1 cellular context compared by ENCODE assay signal in the genomic region with DNA sequence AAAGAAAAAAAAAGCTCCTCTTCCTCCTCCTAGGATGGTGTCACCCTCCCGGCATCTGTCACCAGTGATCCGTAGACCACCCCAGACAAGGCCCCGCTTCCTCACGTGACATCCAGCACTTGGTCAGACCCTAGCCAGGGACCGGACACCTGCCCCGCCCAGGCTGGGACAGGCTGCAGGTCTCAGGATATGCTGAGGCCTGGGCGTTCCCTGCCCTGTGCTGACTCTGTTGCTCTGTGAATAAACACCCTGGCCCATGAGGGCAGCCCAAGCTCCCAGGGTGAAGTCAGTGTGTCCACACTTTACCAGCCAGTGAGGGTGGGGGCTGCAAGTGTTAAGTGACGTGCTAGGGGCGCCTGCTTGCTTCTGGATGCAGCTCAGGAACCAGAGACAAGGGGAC.
TF ChIP-seq lines count a peak whose summit lies in the region.

No MANE protein-coding gene starts in this region.

TF ChIP-seq in GM12878, 131 proteins besides CTCF, POLR2A, EP300 and RAD21:
- TF ChIP-seq BMI1 (IDR thresholded peaks at IDR 0.05; ENCODE audit: borderline replicate concordance) (no peak), ESRRA (IDR thresholded peaks at IDR 0.05; ENCODE audit: low read length) (no peak), RFX5 (IDR thresholded peaks at IDR 0.05; ENCODE audit: low read depth, low read length) (no peak), ETV6 (conservative IDR thresholded peaks at IDR 0.05 in 1 of 2, IDR thresholded peaks at IDR 0.05 in 1 of 2; ENCODE audit: borderline replicate concordance in 1 of 2, low read depth in 1 of 2) (no peak), CREB1 (IDR thresholded peaks at IDR 0.05; ENCODE audit: low read depth) (no peak), SMC3 (IDR thresholded peaks at IDR 0.05; ENCODE audit: borderline replicate concordance, low read length) (no peak), STAT3 (IDR thresholded peaks at IDR 0.05; ENCODE audit: low read depth, low read length) (no peak)
- TF ChIP-seq, protein P1, sequence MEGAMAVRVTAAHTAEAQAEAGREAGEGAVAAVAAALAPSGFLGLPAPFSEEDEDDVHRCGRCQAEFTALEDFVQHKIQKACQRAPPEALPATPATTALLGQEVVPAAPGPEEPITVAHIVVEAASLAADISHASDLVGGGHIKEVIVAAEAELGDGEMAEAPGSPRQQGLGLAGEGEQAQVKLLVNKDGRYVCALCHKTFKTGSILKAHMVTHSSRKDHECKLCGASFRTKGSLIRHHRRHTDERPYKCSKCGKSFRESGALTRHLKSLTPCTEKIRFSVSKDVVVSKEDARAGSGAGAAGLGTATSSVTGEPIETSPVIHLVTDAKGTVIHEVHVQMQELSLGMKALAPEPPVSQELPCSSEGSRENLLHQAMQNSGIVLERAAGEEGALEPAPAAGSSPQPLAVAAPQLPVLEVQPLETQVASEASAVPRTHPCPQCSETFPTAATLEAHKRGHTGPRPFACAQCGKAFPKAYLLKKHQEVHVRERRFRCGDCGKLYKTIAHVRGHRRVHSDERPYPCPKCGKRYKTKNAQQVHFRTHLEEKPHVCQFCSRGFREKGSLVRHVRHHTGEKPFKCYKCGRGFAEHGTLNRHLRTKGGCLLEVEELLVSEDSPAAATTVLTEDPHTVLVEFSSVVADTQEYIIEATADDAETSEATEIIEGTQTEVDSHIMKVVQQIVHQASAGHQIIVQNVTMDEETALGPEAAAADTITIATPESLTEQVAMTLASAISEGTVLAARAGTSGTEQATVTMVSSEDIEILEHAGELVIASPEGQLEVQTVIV (IDR thresholded peaks at IDR 0.05; ENCODE audit: borderline replicate concordance, partially characterized antibody), result no peak
